16 cellular contexts compared by ENCODE assay signal in genomic region chr4:53362093-53362492, GRCh38. TPM values are rescaled to one million over a fixed set of nuclear protein-coding genes. Genes with fewer than 3 reads are reported as not detected.
DNase-seq lines count a peak whose midpoint lies in the region; ATAC-seq, FAIRE-seq and TF ChIP-seq lines count a peak whose summit lies in the region.
"Had no signal": no experiment of that assay in that cellular context is flagged by ENCODE, and none has a peak within 500 bp of the region (broad histone marks: within the 10 kb centered on the region; RNA-seq: fewer than 3 reads in every experiment).

No MANE protein-coding gene starts in this region.

- H3F3A ChIP-seq in smooth muscle cell (ENCODE audit: low read depth): no peaks in the 10 kb centered on the region

- H2AFZ ChIP-seq in Karpas-422 (ENCODE audit: low read length): no peak overlapping the region
- H2AFZ ChIP-seq in GM12878 (ENCODE audit: control insufficient read depth, low read depth, low read length): no peak overlapping the region
- H2AFZ ChIP-seq in smooth muscle cell (ENCODE audit: low read depth): no peak overlapping the region
- H2AFZ ChIP-seq: neural progenitor cell had no signal

- CTCF ChIA-PET in activated CD8-positive, alpha-beta T cell treated with anti-CD3 and anti-CD28 coated beads for 36 hours (lab: Charles Lee): no interaction called here
- CTCF ChIA-PET in activated CD8-positive, alpha-beta T cell treated with anti-CD3 and anti-CD28 coated beads, Interleukin-2, amount 10 ng/mL, durations not matched to agents 7 days and 5 days (lab: Charles Lee): no interaction called here
- CTCF ChIA-PET in GM12878 (lab: Yijun Ruan, JAX): interaction anchor here (1.0 to 1.5 kb wide), 2 partner anchors 345 to 347 kb away, joined by 3 read pairs; no protein-coding TSS in a partner anchor

- H3K27me3 ChIP-seq in Karpas-422 (ENCODE audit: low read length) (no peaks in the 10 kb centered on the region), GM12878 (replicated peaks in 1 of 2; ENCODE audit: control insufficient read depth in 2 of 2, insufficient read depth in 2 of 2, low read length in 1 of 2) (no peaks in the 10 kb centered on the region), smooth muscle cell (ENCODE audit: low read depth) (no peaks in the 10 kb centered on the region)
- H3K27me3 ChIP-seq: brain microvascular endothelial cell had no signal

- H3K9me2 ChIP-seq in Karpas-422 (replicated peaks; ENCODE audit: insufficient read depth, low read length): peaks cover 6% of the 10 kb centered on the region; the same call in 1 of the 2 replicates

- intact Hi-C loops in activated CD8-positive, alpha-beta T cell treated with anti-CD3 and anti-CD28 coated beads for 36 hours (cut with micrococcal nuclease): loop anchor here (10.0 kb wide), 1 partner anchor 347 kb away; no protein-coding TSS in a partner anchor
- intact Hi-C loops in GM12878 (cut with micrococcal nuclease; ENCODE audit: unreplicated experiment): no loop called here

- H3K4me1 ChIP-seq in Karpas-422 (ENCODE audit: low read length) (peaks cover 54% of the 10 kb centered on the region), GM12878 (ENCODE audit: control insufficient read depth, insufficient read depth, low read length) (no peaks in the 10 kb centered on the region), smooth muscle cell (ENCODE audit: low read depth) (peaks cover 12% of the 10 kb centered on the region)

- WGBS in GM12878 (ENCODE audit: insufficient coverage, insufficient replicate concordance, low lambda C conversion rate, missing lambda C conversion rate): 93% methylated on average over 1 of the region's 1 CpG
- WGBS in smooth muscle cell (ENCODE audit: low lambda C conversion rate): 87% methylated on average over 1 of the region's 1 CpG

- ATAC-seq in activated CD8-positive, alpha-beta T cell treated with anti-CD3 and anti-CD28 coated beads for 36 hours: no peak
- no peak for ATAC-seq in activated CD8-positive, alpha-beta T cell treated with anti-CD3 and anti-CD28 coated beads, Interleukin-2, amount 10 ng/mL, durations not matched to agents 7 days and 5 days
- no peak; the same call in 2 of the 3 replicates for ATAC-seq in GM12878
- no peak for ATAC-seq in esophagus mucosa
- ATAC-seq: left ventricle myocardium superior had no signal

- SMC1A ChIA-PET in GM12878 (lab: Charles Lee; ENCODE audit: uncharacterized antibody, unreplicated experiment): interaction anchor here (1.3 kb wide), 1 partner anchor 92 kb away, joined by 3 read pairs; no protein-coding TSS in a partner anchor

- RAD21 ChIA-PET in GM12878 (lab: Charles Lee; ENCODE audit: unreplicated experiment): no interaction called here

- TF ChIP-seq EP300 in GM12878 (IDR thresholded peaks at IDR 0.05; ENCODE audit: borderline replicate concordance in 1 of 2, control insufficient read depth in 1 of 2, low read depth in 2 of 2, low read length in 2 of 2): no peak

- H3K9me3 Mint-ChIP-seq in activated CD8-positive, alpha-beta T cell treated with anti-CD3 and anti-CD28 coated beads for 36 hours: no peaks in the 10 kb centered on the region
- no peaks in the 10 kb centered on the region for H3K9me3 Mint-ChIP-seq in activated CD8-positive, alpha-beta T cell treated with anti-CD3 and anti-CD28 coated beads, Interleukin-2, amount 10 ng/mL, durations not matched to agents 7 days and 5 days (ENCODE audit: insufficient read depth)
- H3K9me3 Mint-ChIP-seq: neural progenitor cell had no signal

- H3K36me3 ChIP-seq in Karpas-422 (ENCODE audit: insufficient read depth, low read length) (peaks cover 5% of the 10 kb centered on the region; the same call in 1 of the 2 replicates), GM12878 (ENCODE audit: control insufficient read depth in 2 of 2, insufficient read depth in 2 of 2, low read length in 1 of 2) (peaks cover 0 to 4% of the 10 kb centered on the region in 2 experiments; a peak in 1 of 4 replicates), smooth muscle cell (ENCODE audit: low read depth) (no peaks in the 10 kb centered on the region)
- H3K36me3 ChIP-seq: brain microvascular endothelial cell, neural progenitor cell had no signal

- H3K9ac ChIP-seq in Karpas-422 (ENCODE audit: low read length) (no peak overlapping the region), GM12878 (ENCODE audit: control insufficient read depth, insufficient read depth, low read length) (no peak overlapping the region), smooth muscle cell (ENCODE audit: low read depth) (no peak overlapping the region)
- H3K9ac ChIP-seq: neural progenitor cell had no signal

- peak overlapping the region; percentile 65 for H3K4me3 Mint-ChIP-seq in activated CD8-positive, alpha-beta T cell treated with anti-CD3 and anti-CD28 coated beads for 36 hours
- no peak overlapping the region for H3K4me3 Mint-ChIP-seq in activated CD8-positive, alpha-beta T cell treated with anti-CD3 and anti-CD28 coated beads, Interleukin-2, amount 10 ng/mL, durations not matched to agents 7 days and 5 days
- H3K4me3 Mint-ChIP-seq: neural progenitor cell had no signal

- no peak for DNase-seq in activated CD8-positive, alpha-beta T cell treated with anti-CD3 and anti-CD28 coated beads for 36 hours
- DNase-seq in activated CD8-positive, alpha-beta T cell treated with anti-CD3 and anti-CD28 coated beads, Interleukin-2, amount 10 ng/mL, durations not matched to agents 7 days and 5 days: no peak
- DNase-seq in Karpas-422 (no peak), GM12878 (ENCODE audit: low read depth, low spot score) (no peak), smooth muscle cell (lab: John Stamatoyannopoulos, UW; ENCODE audit: unreplicated experiment) (no peak), AG08395 (ENCODE audit: low spot score) (no peak)
- no peak for DNase-seq in central memory CD4-positive, alpha-beta T cell
- DNase-seq: activated CD4-positive, alpha-beta T cell treated with anti-CD3 and anti-CD28 coated beads for 4 hours; DMS 273 treated with DMSO at 0.1 percent for 48 hours; H7; left ventricle myocardium superior; NCI-H187 treated with DMSO at 0.1 percent for 48 hours; NCI-H526 had no signal

- H3K27ac ChIP-seq in Karpas-422 (ENCODE audit: low read length): no peak overlapping the region
- no peak overlapping the region for H3K27ac ChIP-seq in GM12878 (ENCODE audit: control insufficient read depth, insufficient read depth)
- no peak overlapping the region for H3K27ac ChIP-seq in smooth muscle cell (ENCODE audit: low read depth)
- H3K27ac ChIP-seq: brain microvascular endothelial cell, neural progenitor cell had no signal

- H3K4me2 ChIP-seq in Karpas-422 (ENCODE audit: low read depth, low read length, poor library complexity, severe bottlenecking): peak overlapping the region; percentile 99
- H3K4me2 ChIP-seq in GM12878 (ENCODE audit: control insufficient read depth, insufficient read depth): peak overlapping the region; percentile 54; the same call in 1 of the 2 replicates
- H3K4me2 ChIP-seq in smooth muscle cell: peak overlapping the region; percentile 90
- H3K4me2 ChIP-seq: neural progenitor cell had no signal

- TF ChIP-seq CTCF in activated CD8-positive, alpha-beta T cell treated with anti-CD3 and anti-CD28 coated beads for 36 hours (IDR thresholded peaks at IDR 0.05): no peak
- TF ChIP-seq CTCF in GM12878 (IDR thresholded peaks at IDR 0.05 in 2 of 3, conservative IDR thresholded peaks at IDR 0.05 in 1 of 3; ENCODE audit: control insufficient read depth in 2 of 3, extremely low read depth in 1 of 3, insufficient read depth in 1 of 3, low read depth in 3 of 3, low read length in 3 of 3) (no peak), smooth muscle cell (IDR thresholded peaks at IDR 0.05; ENCODE audit: borderline replicate concordance, insufficient read depth, poor library complexity, severe bottlenecking) (no peak)

- in situ Hi-C loops in GM12878 (cut with MboI): loop anchor here (25.0 kb wide), 1 partner anchor 650 kb away; no protein-coding TSS in a partner anchor

- 0 out of 2 replicates have a peak overlapping the region, but pooled peaks have one; percentile 98 for H3K4me3 ChIP-seq in Karpas-422 (ENCODE audit: low read length)
- peak overlapping the region; percentile 54 for H3K4me3 ChIP-seq in GM12878
- H3K4me3 ChIP-seq in smooth muscle cell: no peak overlapping the region
- H3K4me3 ChIP-seq: neural progenitor cell had no signal

- no peaks in the 10 kb centered on the region for H4K20me1 ChIP-seq in Karpas-422 (ENCODE audit: insufficient read depth, low read depth, low read length)
- peaks cover 4% of the 10 kb centered on the region; the same call in 1 of the 2 replicates for H4K20me1 ChIP-seq in GM12878 (ENCODE audit: control insufficient read depth, insufficient read depth)
- no peaks in the 10 kb centered on the region for H4K20me1 ChIP-seq in smooth muscle cell (ENCODE audit: low read depth)

- H3K4me1 Mint-ChIP-seq in activated CD8-positive, alpha-beta T cell treated with anti-CD3 and anti-CD28 coated beads for 36 hours (ENCODE audit: low read depth): peaks cover 47% of the 10 kb centered on the region
- peaks cover 47% of the 10 kb centered on the region for H3K4me1 Mint-ChIP-seq in activated CD8-positive, alpha-beta T cell treated with anti-CD3 and anti-CD28 coated beads, Interleukin-2, amount 10 ng/mL, durations not matched to agents 7 days and 5 days (ENCODE audit: low read depth)

- no peak for TF ChIP-seq POLR2A in GM12878 (IDR thresholded peaks at IDR 0.05; ENCODE audit: low read depth, low read length)

- peaks cover 19% of the 10 kb centered on the region for H3K36me3 Mint-ChIP-seq in activated CD8-positive, alpha-beta T cell treated with anti-CD3 and anti-CD28 coated beads for 36 hours (ENCODE audit: low read depth)
- H3K36me3 Mint-ChIP-seq in activated CD8-positive, alpha-beta T cell treated with anti-CD3 and anti-CD28 coated beads, Interleukin-2, amount 10 ng/mL, durations not matched to agents 7 days and 5 days (ENCODE audit: low read depth): peaks cover 29% of the 10 kb centered on the region
- H3K36me3 Mint-ChIP-seq: neural progenitor cell had no signal

- no peak overlapping the region for H3K27ac Mint-ChIP-seq in activated CD8-positive, alpha-beta T cell treated with anti-CD3 and anti-CD28 coated beads for 36 hours
- H3K27ac Mint-ChIP-seq in activated CD8-positive, alpha-beta T cell treated with anti-CD3 and anti-CD28 coated beads, Interleukin-2, amount 10 ng/mL, durations not matched to agents 7 days and 5 days: no peak overlapping the region
- H3K27ac Mint-ChIP-seq: neural progenitor cell had no signal

- H3K79me2 ChIP-seq in Karpas-422 (ENCODE audit: low read length): peaks cover 86% of the 10 kb centered on the region
- H3K79me2 ChIP-seq in GM12878 (ENCODE audit: control insufficient read depth, insufficient read depth, low read length): peaks cover 72% of the 10 kb centered on the region
- H3K79me2 ChIP-seq in smooth muscle cell (ENCODE audit: low read depth): peaks cover 52% of the 10 kb centered on the region

- TSS peak; percentile 1 for BruUV-seq in GM12878 (replicated peaks; lab: Mats Ljungman, UMichigan)

- POLR2A ChIA-PET in activated CD8-positive, alpha-beta T cell treated with anti-CD3 and anti-CD28 coated beads for 36 hours (lab: Charles Lee): no interaction called here
- POLR2A ChIA-PET in activated CD8-positive, alpha-beta T cell treated with anti-CD3 and anti-CD28 coated beads, Interleukin-2, amount 10 ng/mL, durations not matched to agents 7 days and 5 days (lab: Charles Lee): no interaction called here
- POLR2A ChIA-PET in GM12878 (lab: Charles Lee): interaction anchor here (0.8 kb wide), 1 partner anchor 19 kb away, joined by 3 read pairs; no protein-coding TSS in a partner anchor

- H3K9me3 ChIP-seq in Karpas-422 (ENCODE audit: low read length) (no peaks in the 10 kb centered on the region), GM12878 (replicated peaks; ENCODE audit: control insufficient read depth, insufficient read depth, low read length) (no peaks in the 10 kb centered on the region; the same call in 2 of the 3 replicates), smooth muscle cell (replicated peaks; ENCODE audit: low read depth) (no peaks in the 10 kb centered on the region)

- no peaks in the 10 kb centered on the region for H3K27me3 Mint-ChIP-seq in activated CD8-positive, alpha-beta T cell treated with anti-CD3 and anti-CD28 coated beads for 36 hours
- no peaks in the 10 kb centered on the region for H3K27me3 Mint-ChIP-seq in activated CD8-positive, alpha-beta T cell treated with anti-CD3 and anti-CD28 coated beads, Interleukin-2, amount 10 ng/mL, durations not matched to agents 7 days and 5 days (ENCODE audit: low read depth)

- no peak for FAIRE-seq in GM12878 (lab: Jason Lieb, UNC)

- no peak for TF ChIP-seq RAD21 in GM12878 (IDR thresholded peaks at IDR 0.05; ENCODE audit: insufficient read depth, low read depth, low read length)

RNA-seq across cellular contexts. Expression of gene SCFD2, which starts 3.8 kb away (rescaled TPM):
- total RNA-seq in activated CD8-positive, alpha-beta T cell treated with anti-CD3 and anti-CD28 coated beads for 36 hours: 10 to 100 TPM; 21.4 to 22.1 TPM
- total RNA-seq in activated CD8-positive, alpha-beta T cell treated with anti-CD3 and anti-CD28 coated beads, Interleukin-2, amount 10 ng/mL, durations not matched to agents 7 days and 5 days: 10 to 100 TPM; 25.1 to 27.2 TPM
- 28.5 and 49.6 TPM in 2 replicates for total RNA-seq in Karpas-422 (2014; rRNA removed; shearing (Covaris generic); ENCODE audit: low replicate concordance)
- total RNA-seq in GM12878 (2013; cell fraction: nucleolus; rRNA removed): 187 and 204 TPM in 2 replicates
- total RNA-seq in GM12878 (2014; rRNA removed): 36.8 and 37.3 TPM in 2 replicates
- total RNA-seq in GM12878 (2014; rRNA removed; fragmentation: Illumina TruSeq; extraction: Trizol): 25.1 TPM in 2 replicates
- total RNA-seq in GM12878 (2021): 30.5 and 33.4 TPM in 2 replicates
- polyA plus RNA-seq in GM12878 (2011; ENCODE audit: low read depth): 6.9 TPM
- 20.0 and 22.9 TPM in 2 replicates for polyA plus RNA-seq in GM12878 (2011; rRNA removed)
- 25.3 and 39.2 TPM in 2 replicates for polyA plus RNA-seq in GM12878 (2011; cell fraction: cytosol; rRNA removed)
- polyA plus RNA-seq in GM12878 (2011; cell fraction: nucleus; rRNA removed): 25.8 and 40.2 TPM in 2 replicates
- 9.7 and 11.7 TPM in 2 replicates for polyA plus RNA-seq in GM12878 (2012)
- 19.0 and 19.3 TPM in 2 replicates for polyA plus RNA-seq in GM12878 (2014; fragmentation: Illumina TruSeq; extraction: Trizol)
- 1 to 10 TPM; 4.8 to 7.2 TPM for polyA plus RNA-seq in GM12878 (2014; fragmentation: Nextera tagmentation; extraction: Ambion mirVana)
- 24.2 and 24.7 TPM in 2 replicates for polyA plus RNA-seq in GM12878 (2014; rRNA removed)
- polyA plus RNA-seq in GM12878 (2016; fragmentation: Nextera tagmentation; extraction: Ambion mirVana): 10 to 100 TPM; 31.6 to 37.6 TPM
- polyA minus RNA-seq in GM12878 (2011; rRNA and poly(A)+ RNA removed): 84.5 and 122 TPM in 2 replicates
- polyA minus RNA-seq in GM12878 (2011; cell fraction: cytosol; rRNA and poly(A)+ RNA removed): 7.2 and 13.9 TPM in 2 replicates
- 107 and 197 TPM in 2 replicates for polyA minus RNA-seq in GM12878 (2011; cell fraction: nucleus; rRNA and poly(A)+ RNA removed)
- 7.8 and 13.0 TPM in 2 replicates for total RNA-seq in smooth muscle cell
- 11.4 and 14.9 TPM in 2 replicates for polyA plus RNA-seq in smooth muscle cell
- 16.5 TPM for total RNA-seq in esophagus mucosa

RNA-seq across cellular contexts. Expression of gene FIP1L1, which starts 15.3 kb away (rescaled TPM):
- 10 to 100 TPM; 67.3 to 67.6 TPM for total RNA-seq in activated CD8-positive, alpha-beta T cell treated with anti-CD3 and anti-CD28 coated beads for 36 hours
- 10 to 100 TPM; 70.9 to 72.9 TPM for total RNA-seq in activated CD8-positive, alpha-beta T cell treated with anti-CD3 and anti-CD28 coated beads, Interleukin-2, amount 10 ng/mL, durations not matched to agents 7 days and 5 days
- 89.0 and 95.0 TPM in 2 replicates for total RNA-seq in Karpas-422 (2014; rRNA removed; shearing (Covaris generic); ENCODE audit: low replicate concordance)
- 165 and 171 TPM in 2 replicates for total RNA-seq in GM12878 (2013; cell fraction: nucleolus; rRNA removed)
- total RNA-seq in GM12878 (2014; rRNA removed) (59.1 and 66.0 TPM in 2 replicates), GM12878 (2014; rRNA removed; fragmentation: Illumina TruSeq; extraction: Trizol) (104 and 110 TPM in 2 replicates), GM12878 (2021) (59.8 and 62.1 TPM in 2 replicates), smooth muscle cell (56.5 and 65.7 TPM in 2 replicates), esophagus mucosa (27.1 TPM)
- polyA plus RNA-seq in GM12878 (2011; ENCODE audit: low read depth): 20.8 TPM
- polyA plus RNA-seq in GM12878 (2011; rRNA removed) (46.4 and 47.9 TPM in 2 replicates), GM12878 (2014; fragmentation: Illumina TruSeq; extraction: Trizol) (105 and 126 TPM in 2 replicates), GM12878 (2014; fragmentation: Nextera tagmentation; extraction: Ambion mirVana) (10 to 100 TPM; 28.1 to 40.8 TPM), GM12878 (2014; rRNA removed) (45.1 and 48.5 TPM in 2 replicates), GM12878 (2016; fragmentation: Nextera tagmentation; extraction: Ambion mirVana) (10 to 100 TPM; 74.0 to 77.5 TPM), smooth muscle cell (55.1 and 56.6 TPM in 2 replicates)
- polyA plus RNA-seq in GM12878 (2011; cell fraction: cytosol; rRNA removed): 27.1 and 29.8 TPM in 2 replicates
- 67.5 and 72.3 TPM in 2 replicates for polyA plus RNA-seq in GM12878 (2011; cell fraction: nucleus; rRNA removed)
- 43.1 and 44.4 TPM in 2 replicates for polyA plus RNA-seq in GM12878 (2012)
- 38.8 and 53.9 TPM in 2 replicates for polyA minus RNA-seq in GM12878 (2011; rRNA and poly(A)+ RNA removed)
- 15.8 and 20.7 TPM in 2 replicates for polyA minus RNA-seq in GM12878 (2011; cell fraction: cytosol; rRNA and poly(A)+ RNA removed)
- 63.7 and 113 TPM in 2 replicates for polyA minus RNA-seq in GM12878 (2011; cell fraction: nucleus; rRNA and poly(A)+ RNA removed)
